29 cellular contexts compared by ENCODE assay signal in genomic region chr10:116056445-116057293, GRCh38.
A peak's percentile ranks its signal among the peaks of the same experiment; 100 is the strongest.
DNase-seq lines count a peak whose midpoint lies in the region; ATAC-seq, FAIRE-seq and TF ChIP-seq lines count a peak whose summit lies in the region.
"Had no signal": no experiment of that assay in that cellular context is flagged by ENCODE, and none has a peak within 500 bp of the region (broad histone marks: within the 10 kb centered on the region; RNA-seq: fewer than 3 reads in every experiment).

No MANE protein-coding gene starts in this region.

- H4K20me1 ChIP-seq in GM23248 (ENCODE audit: insufficient read depth): no peaks in the 10 kb centered on the region

- H3K4me2 ChIP-seq in GM23248 (ENCODE audit: unreplicated experiment): no peak overlapping the region

- H3K4me1 ChIP-seq in GM23248 (ENCODE audit: insufficient read depth) (no peaks in the 10 kb centered on the region), gastrocnemius medialis (peaks cover 0 to 25% of the 10 kb centered on the region in 2 donors)
- H3K4me1 ChIP-seq: colonic mucosa, pancreas, SJSA1, upper lobe of left lung had no signal

- H3K9me2 ChIP-seq in GM23248 (ENCODE audit: insufficient read depth): no peaks in the 10 kb centered on the region

- H3K9ac ChIP-seq in GM23248: no peak overlapping the region

- FAIRE-seq in RCC 7860 (lab: Jason Lieb, UNC): no peak
- FAIRE-seq: GM18507, H1, pancreas had no signal

- H3K4me3 Mint-ChIP-seq in activated CD4-positive, alpha-beta T cell treated with anti-CD3 and anti-CD28 coated beads for 36 hours: no peak overlapping the region
- H3K4me3 Mint-ChIP-seq: activated naive CD8-positive, alpha-beta T cell treated with anti-CD3 and anti-CD28 coated beads, Interleukin-2, amount 50 U/mL, for 24 hours; CD8-positive, alpha-beta T cell; natural killer cell had no signal

- H3K27ac ChIP-seq in GM23248 (no peak overlapping the region), gastrocnemius medialis (peak overlapping the region; percentile 2 to 36 (median 28))
- H3K27ac ChIP-seq: colonic mucosa, pancreas, SJSA1, upper lobe of left lung had no signal

- H3K4me3 ChIP-seq in GM23248: no peak overlapping the region
- no peak overlapping the region for H3K4me3 ChIP-seq in gastrocnemius medialis
- H3K4me3 ChIP-seq: colonic mucosa, pancreas, SJSA1, upper lobe of left lung had no signal

- H3K79me2 ChIP-seq in GM23248 (ENCODE audit: insufficient read depth): no peaks in the 10 kb centered on the region

- H3K9me3 ChIP-seq in GM23248 (ENCODE audit: low read depth) (no peaks in the 10 kb centered on the region), gastrocnemius medialis (no peaks in the 10 kb centered on the region)
- H3K9me3 ChIP-seq: colonic mucosa, pancreas, SJSA1, upper lobe of left lung had no signal

- CTCF ChIA-PET in activated CD4-positive, alpha-beta T cell treated with anti-CD3 and anti-CD28 coated beads for 36 hours (lab: Charles Lee): no interaction called here

- no peaks in the 10 kb centered on the region for H3K27me3 Mint-ChIP-seq in activated CD4-positive, alpha-beta T cell treated with anti-CD3 and anti-CD28 coated beads for 36 hours
- H3K27me3 Mint-ChIP-seq: activated naive CD8-positive, alpha-beta T cell treated with anti-CD3 and anti-CD28 coated beads, Interleukin-2, amount 50 U/mL, for 24 hours had no signal

- H3K4me1 Mint-ChIP-seq in activated CD4-positive, alpha-beta T cell treated with anti-CD3 and anti-CD28 coated beads for 36 hours: no peaks in the 10 kb centered on the region
- H3K4me1 Mint-ChIP-seq: activated naive CD8-positive, alpha-beta T cell treated with anti-CD3 and anti-CD28 coated beads, Interleukin-2, amount 50 U/mL, for 24 hours; natural killer cell had no signal

- H3K9me3 Mint-ChIP-seq in activated CD4-positive, alpha-beta T cell treated with anti-CD3 and anti-CD28 coated beads for 36 hours (ENCODE audit: low read depth): no peaks in the 10 kb centered on the region
- H3K9me3 Mint-ChIP-seq: activated naive CD8-positive, alpha-beta T cell treated with anti-CD3 and anti-CD28 coated beads, Interleukin-2, amount 50 U/mL, for 24 hours; CD8-positive, alpha-beta T cell had no signal

- TF ChIP-seq CTCF in gastrocnemius medialis (IDR thresholded peaks at IDR 0.05 in 4 of 5, conservative IDR thresholded peaks at IDR 0.05 in 1 of 5): no peak

- intact Hi-C loops in gastrocnemius medialis (cut with DNase I; ENCODE audit: low total_unique reads): no loop called here
- intact Hi-C loops in activated CD4-positive, alpha-beta T cell treated with anti-CD3 and anti-CD28 coated beads for 36 hours (cut with DNase I, micrococcal nuclease): no loop called here

- H3K36me3 Mint-ChIP-seq in activated CD4-positive, alpha-beta T cell treated with anti-CD3 and anti-CD28 coated beads for 36 hours (ENCODE audit: low read depth): no peaks in the 10 kb centered on the region
- H3K36me3 Mint-ChIP-seq: CD8-positive, alpha-beta T cell; natural killer cell had no signal

- no peak overlapping the region for H2AFZ ChIP-seq in GM23248

- H3K36me3 ChIP-seq in GM23248 (ENCODE audit: low read depth) (no peaks in the 10 kb centered on the region), gastrocnemius medialis (no peaks in the 10 kb centered on the region)
- H3K36me3 ChIP-seq: colonic mucosa, pancreas, SJSA1, upper lobe of left lung had no signal

- H3K27me3 ChIP-seq in GM23248 (replicated peaks; ENCODE audit: insufficient read depth) (0 out of 2 replicates have a peak, but pooled peaks cover 13% of the 10 kb centered on the region), gastrocnemius medialis (no peaks in the 10 kb centered on the region)
- H3K27me3 ChIP-seq: colonic mucosa, pancreas, SJSA1, upper lobe of left lung had no signal

- POLR2A ChIA-PET in activated CD4-positive, alpha-beta T cell treated with anti-CD3 and anti-CD28 coated beads for 36 hours (lab: Charles Lee): no interaction called here

- peak; percentile 18 for DNase-seq in GM23248
- DNase-seq in amniotic epithelial cell (ENCODE audit: low read depth): peak; percentile 82
- peak; percentile 34 for DNase-seq in left kidney (ENCODE audit: low read depth, low spot score)
- DNase-seq in gastrocnemius medialis: peak; percentile 60 to 75
- DNase-seq in RCC 7860 (ENCODE audit: low spot score): no peak
- no peak for DNase-seq in activated CD4-positive, alpha-beta T cell treated with anti-CD3 and anti-CD28 coated beads for 36 hours
- DNase-seq in NCI-H146 (lab: John Stamatoyannopoulos, UW): no peak
- no peak for DNase-seq in 8988T
- DNase-seq: activated CD4-positive, alpha-beta T cell treated with anti-CD3 and anti-CD28 coated beads for 1 hour; activated gamma-delta T cell; activated naive CD8-positive, alpha-beta T cell treated with anti-CD3 and anti-CD28 coated beads, Interleukin-2, amount 50 U/mL, for 24 hours; AML-193; CD8-positive, alpha-beta T cell; colonic mucosa; DMS153; head of caudate nucleus; KG1; left colon; midbrain; natural killer cell; NCI-H1694 treated with DMSO at 0.1 percent for 48 hours; NCI-H526; pancreas; T-helper 1 cell; upper lobe of left lung had no signal

- no peak for TF ChIP-seq POLR2A in gastrocnemius medialis (IDR thresholded peaks at IDR 0.05)

- no peak overlapping the region for H3K27ac Mint-ChIP-seq in activated CD4-positive, alpha-beta T cell treated with anti-CD3 and anti-CD28 coated beads for 36 hours
- H3K27ac Mint-ChIP-seq: activated naive CD8-positive, alpha-beta T cell treated with anti-CD3 and anti-CD28 coated beads, Interleukin-2, amount 50 U/mL, for 24 hours; CD8-positive, alpha-beta T cell; natural killer cell had no signal

- WGBS in GM23248 (ENCODE audit: low coverage in 1 of 2, low lambda C conversion rate in 2 of 2, missing lambda C conversion rate in 2 of 2), 2 experiments: 60% methylated on average over 11 of the region's 11 CpGs

- in situ Hi-C loops in GM23248 (cut with MboI): no loop called here
- in situ Hi-C loops in gastrocnemius medialis (cut with MboI; ENCODE audit: low sequenced_read_pairs in 4 of 4): no loop called here

- no peaks in the 10 kb centered on the region for H3F3A ChIP-seq in GM23248 (ENCODE audit: insufficient read depth)

- peak; percentile 88 to 93 for ATAC-seq in gastrocnemius medialis
- no peak for ATAC-seq in activated CD4-positive, alpha-beta T cell treated with anti-CD3 and anti-CD28 coated beads for 36 hours
- ATAC-seq: activated naive CD8-positive, alpha-beta T cell treated with anti-CD3 and anti-CD28 coated beads, Interleukin-2, amount 50 U/mL, for 24 hours; CD8-positive, alpha-beta T cell; left colon; natural killer cell; Panc1 had no signal

Comparison
In these comparisons a context has a peak if more than half of its experiments do, and no peak if none do; other contexts are left out.
1. DNase-seq: peak in GM23248 (single experiment), amniotic epithelial cell (single experiment), left kidney (single experiment) and gastrocnemius medialis (2 of 2); none in RCC 7860 (single experiment), activated CD4-positive, alpha-beta T cell treated with anti-CD3 and anti-CD28 coated beads for 36 hours (single experiment), NCI-H146 (single experiment) and 8988T (single experiment).